8 cellular contexts compared by ENCODE assay signal in the genomic region with DNA sequence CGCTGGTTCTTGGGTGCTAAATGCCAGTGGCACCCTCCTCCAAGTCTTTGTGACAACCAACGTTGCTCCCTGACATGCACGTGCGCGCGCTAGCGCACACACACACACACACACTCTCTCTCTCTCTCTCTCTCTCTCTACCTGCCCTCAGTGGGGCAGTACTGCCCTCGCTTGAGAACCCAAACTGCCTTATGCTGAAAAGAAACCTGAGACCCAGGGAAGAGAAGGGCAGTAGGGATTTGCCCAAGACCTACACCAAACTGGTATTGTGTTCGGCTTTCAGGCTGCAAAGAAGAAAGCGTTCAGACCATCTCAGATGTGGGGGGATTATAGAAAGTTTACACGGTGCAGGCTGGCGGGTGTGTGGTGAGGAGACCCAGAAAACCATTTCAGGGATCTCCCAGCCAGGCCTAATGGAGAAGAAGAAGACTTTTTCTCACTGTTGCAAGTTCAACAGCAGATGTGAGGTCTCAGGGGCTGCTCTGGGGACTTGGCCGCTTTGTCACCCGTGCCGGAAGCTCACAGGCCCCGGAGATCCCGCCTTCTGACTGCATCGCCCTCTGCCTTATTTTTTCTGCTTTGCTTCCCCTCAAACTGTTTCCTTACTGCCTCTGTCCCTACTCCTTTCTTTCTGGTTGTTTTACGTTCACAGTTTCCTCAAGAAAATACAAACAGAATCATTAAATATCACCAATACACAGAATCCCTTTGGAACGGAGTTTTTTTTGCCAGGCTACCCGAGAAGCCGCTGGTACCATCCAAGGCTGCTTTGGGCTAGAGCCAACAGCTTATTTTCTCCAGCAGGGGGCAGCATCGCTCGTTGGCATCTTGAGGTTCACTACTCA.
DNase-seq lines count a peak whose midpoint lies in the region; ATAC-seq, FAIRE-seq and TF ChIP-seq lines count a peak whose summit lies in the region.

No MANE protein-coding gene starts in this region.

- H3K27me3 Mint-ChIP-seq in CD14-positive monocyte (ENCODE audit: low read depth in 3 of 3) = peaks cover 26 to 41% (median 36%) of the 10 kb centered on the region in 3 donors

- H3K4me3 Mint-ChIP-seq in CD14-positive monocyte = peak overlapping the region; percentile 87 to 98

- peak overlapping the region in 4 of 7 donors; percentile 27 to 59 (median 47) for H3K27ac Mint-ChIP-seq in CD14-positive monocyte

- intact Hi-C loops in CD14-positive monocyte (cut with micrococcal nuclease) = no loop called here

- FAIRE-seq in GM19239 (lab: Jason Lieb, UNC) = peak; percentile 96

- H3K36me3 Mint-ChIP-seq in CD14-positive monocyte = peaks cover 0 to 2% of the 10 kb centered on the region in 2 donors

- peaks cover 27% of the 10 kb centered on the region for H3K4me1 Mint-ChIP-seq in CD14-positive monocyte

- peak; percentile 67 for ATAC-seq in HG03442 (IDR thresholded peaks at IDR 0.05; ENCODE audit: unreplicated experiment)

- peak; percentile 95 for TF ChIP-seq CTCF in CD14-positive monocyte (IDR thresholded peaks at IDR 0.05)

- peaks cover 0 to 4% (median 1%) of the 10 kb centered on the region in 7 donors for H3K9me3 Mint-ChIP-seq in CD14-positive monocyte

- DNase-seq in CD14-positive monocyte (ENCODE audit: low spot score) (no peak), GM19239 (ENCODE audit: insufficient read length, low spot score) (peak; percentile 50), NCI-H510A (lab: John Stamatoyannopoulos, UW) (peak; percentile 41), middle frontal gyrus (ENCODE audit: extremely low spot score, low spot score) (peak; percentile 11)
- peak; percentile 73 to 75 for DNase-seq in activated CD4-positive, alpha-beta T cell treated with anti-CD3 and anti-CD28 coated beads, Interleukin-2, amount 50 U/mL, for 4 hours
- peak; percentile 67 for DNase-seq in effector CD8-positive, alpha-beta T cell (lab: John Stamatoyannopoulos, UW)
- peak; percentile 34 to 61 for DNase-seq in stimulated activated CD8-positive, alpha-beta memory T cell treated with anti-CD3 and anti-CD28 coated beads, Interleukin-2, amount 100 ng/mL, for 1 hour (ENCODE audit: low read depth in 2 of 2)
